In the genomic region with DNA sequence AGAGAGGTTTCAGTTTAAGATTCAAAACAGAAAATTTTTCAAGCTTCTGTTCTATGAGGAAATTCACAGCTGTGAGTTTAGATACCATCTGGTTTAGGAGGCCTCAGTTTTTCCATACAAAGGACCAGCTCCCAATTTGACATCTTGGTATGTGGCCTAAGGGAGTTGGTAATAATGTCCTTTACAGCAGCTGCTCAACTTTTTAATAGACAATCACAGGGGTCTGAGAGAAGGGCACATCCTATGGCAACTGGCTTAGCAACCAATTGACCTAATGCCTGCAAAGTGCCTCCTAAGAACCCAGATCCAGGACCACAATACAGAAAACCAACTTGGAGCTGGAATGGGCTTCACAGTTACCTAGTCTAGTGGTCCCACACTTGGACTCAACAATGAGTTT, we compare ENCODE assay signal across 23 cellular contexts.
"Had no signal": no experiment of that assay in that cellular context is flagged by ENCODE, and none has a peak within 500 bp of the region (broad histone marks: within the 10 kb centered on the region; RNA-seq: fewer than 3 reads in every experiment).

No MANE protein-coding gene starts in this region.

- H3K9ac ChIP-seq: neural progenitor cell had no signal

- H3K36me3 ChIP-seq: gastrocnemius medialis, lower lobe of right lung, ovary, sigmoid colon, thoracic aorta, tibial nerve, upper lobe of left lung had no signal

- ATAC-seq: esophagus mucosa; gastrocnemius medialis; left ventricle myocardium superior; lower lobe of right lung; naive thymus-derived CD4-positive, alpha-beta T cell; psoas muscle; right cardiac atrium; stimulated activated naive B cell treated with anti-CD40 and anti-IgM and Interleukin-4, amounts not matched to agents 10 μg/mL and 1 μg/mL and 100 μg/mL, for 72 hours had no signal

- H3K4me3 ChIP-seq: dorsolateral prefrontal cortex, gastrocnemius medialis, lower lobe of right lung, neural progenitor cell, ovary, psoas muscle, sigmoid colon, skin epidermis, thoracic aorta, tibial nerve, upper lobe of left lung had no signal

- DNase-seq: dorsolateral prefrontal cortex; effector CD4-positive, alpha-beta T cell; foreskin fibroblast; gastrocnemius medialis; head of caudate nucleus; left ventricle myocardium superior; lower lobe of right lung; naive thymus-derived CD4-positive, alpha-beta T cell; occipital lobe; ovary; psoas muscle; right cardiac atrium; sigmoid colon; stimulated activated CD4-positive, alpha-beta T cell treated with anti-CD3 and anti-CD28 coated beads, Interleukin-15, amount 100 ng/mL, for 24 hours; stimulated activated CD4-positive, alpha-beta T cell treated with anti-CD3 and anti-CD28 coated beads, Interleukin-2, amount 100 ng/mL, for 48 hours; stimulated activated naive B cell treated with anti-CD40 and anti-IgM and Interleukin-4, amounts not matched to agents 10 μg/mL and 1 μg/mL and 100 μg/mL, for 72 hours had no signal

- H3K4me1 ChIP-seq: gastrocnemius medialis, lower lobe of right lung, neural progenitor cell, psoas muscle, sigmoid colon, tibial nerve, upper lobe of left lung had no signal

- H3K27me3 ChIP-seq: dorsolateral prefrontal cortex, gastrocnemius medialis, neural progenitor cell, ovary, sigmoid colon, tibial nerve, upper lobe of left lung had no signal

- H3K27ac ChIP-seq: epithelial cell of prostate, gastrocnemius medialis, lower lobe of right lung, neural progenitor cell, ovary, psoas muscle, sigmoid colon, skin epidermis, thoracic aorta, tibial nerve, upper lobe of left lung had no signal

- H3K4me2 ChIP-seq: neural progenitor cell had no signal

- H2AFZ ChIP-seq: neural progenitor cell had no signal

- H3K9me3 ChIP-seq: ovary had no signal
